Comparison of ENCODE assay signal across 18 cellular contexts in the genomic region with DNA sequence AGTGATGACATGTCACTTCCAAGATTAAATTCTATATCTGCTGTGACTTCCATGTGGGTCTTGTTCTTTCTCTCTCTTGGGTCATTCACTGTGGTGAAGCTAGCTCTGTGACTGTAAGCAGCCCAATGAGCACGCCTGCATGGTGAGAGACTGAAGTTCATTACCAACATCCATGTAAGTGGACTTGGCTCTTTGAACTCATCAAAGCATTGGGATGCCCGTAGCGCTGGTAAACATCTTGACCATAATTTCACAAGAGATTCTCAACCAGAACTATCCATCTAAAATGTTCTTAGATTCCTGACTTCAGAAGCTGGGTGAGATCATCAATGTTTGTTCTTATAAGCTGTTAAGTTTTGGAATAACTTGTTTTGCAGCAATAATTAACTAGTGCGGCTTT. TPM values are rescaled to one million over a fixed set of nuclear protein-coding genes. Genes with fewer than 3 reads are reported as not detected.
DNase-seq lines count a peak whose midpoint lies in the region; ATAC-seq and TF ChIP-seq lines count a peak whose summit lies in the region.
"Had no signal": no experiment of that assay in that cellular context is flagged by ENCODE, and none has a peak within 500 bp of the region (broad histone marks: within the 10 kb centered on the region; RNA-seq: fewer than 3 reads in every experiment).

No MANE protein-coding gene starts in this region.

- peak; percentile 20 for DNase-seq in Calu3
- peak; percentile 8 for DNase-seq in HT-29 (ENCODE audit: low spot score)
- peak; percentile 5 for DNase-seq in epithelial cell of esophagus (ENCODE audit: low read depth)
- no peak for DNase-seq in lower lobe of right lung
- DNase-seq in activated CD4-positive, alpha-beta T cell treated with anti-CD3 and anti-CD28 coated beads for 48 hours: no peak
- DNase-seq in activated gamma-delta T cell treated with Interleukin-2 at 50 U/mL for 16 hours: no peak
- DNase-seq: ACHN; BE2C; C1 segment of cervical spinal cord; CD4-positive, CD25-positive, alpha-beta regulatory T cell; CD8-positive, alpha-beta memory T cell; COR-L47; HCEC 1CT had no signal

- peaks cover 71% of the 10 kb centered on the region for H3K27me3 Mint-ChIP-seq in Calu3 (ENCODE audit: unreplicated experiment)
- H3K27me3 Mint-ChIP-seq: CD4-positive, CD25-positive, alpha-beta regulatory T cell; IgD-negative memory B cell had no signal

- intact Hi-C loops in Calu3 (cut with micrococcal nuclease; ENCODE audit: unreplicated experiment) (loop anchor here (2.0 kb wide), 1 partner anchor 64 kb away; no protein-coding TSS in a partner anchor), lower lobe of right lung (cut with DNase I) (no loop called here)

- no peak for TF ChIP-seq CTCF in Calu3 (IDR thresholded peaks at IDR 0.05; ENCODE audit: unreplicated experiment)
- no peak for TF ChIP-seq CTCF in epithelial cell of esophagus (IDR thresholded peaks at IDR 0.05; ENCODE audit: insufficient read depth, low read depth, low read length, missing control alignments)
- no peak for TF ChIP-seq CTCF in lower lobe of right lung (IDR thresholded peaks at IDR 0.05)

- peaks cover 13% of the 10 kb centered on the region for H3K4me1 Mint-ChIP-seq in Calu3 (ENCODE audit: low read depth, unreplicated experiment)
- H3K4me1 Mint-ChIP-seq: CD4-positive, CD25-positive, alpha-beta regulatory T cell; CD8-positive, alpha-beta memory T cell; GM23338; IgD-negative memory B cell had no signal

- no peak overlapping the region for H3K4me3 ChIP-seq in epithelial cell of esophagus (ENCODE audit: low read length)
- no peak overlapping the region for H3K4me3 ChIP-seq in lower lobe of right lung
- H3K4me3 ChIP-seq: GM23338 had no signal

- H3K9me3 ChIP-seq in lower lobe of right lung: no peaks in the 10 kb centered on the region
- H3K9me3 ChIP-seq: BE2C had no signal

- no peaks in the 10 kb centered on the region for H3K4me1 ChIP-seq in lower lobe of right lung
- H3K4me1 ChIP-seq: BE2C had no signal

- CTCF ChIA-PET in Calu3 (lab: Charles Lee): interaction anchor here (0.5 to 1.1 kb wide), 4 partner anchors 11 to 616 kb away, joined by 3 to 4 read pairs (median 3); no protein-coding TSS in a partner anchor

- peaks cover 9% of the 10 kb centered on the region for H3K9me3 Mint-ChIP-seq in Calu3 (ENCODE audit: low read depth, unreplicated experiment)
- H3K9me3 Mint-ChIP-seq: GM23338 had no signal

- H3K4me3 Mint-ChIP-seq in Calu3 (ENCODE audit: low read depth, unreplicated experiment): no peak overlapping the region
- H3K4me3 Mint-ChIP-seq: CD4-positive, CD25-positive, alpha-beta regulatory T cell; CD8-positive, alpha-beta memory T cell; GM23338; IgD-negative memory B cell had no signal

- ATAC-seq in lower lobe of right lung (peak; percentile 48 to 64), HG02763 (IDR thresholded peaks at IDR 0.05; ENCODE audit: unreplicated experiment) (no peak), GM21786 (IDR thresholded peaks at IDR 0.05; ENCODE audit: unreplicated experiment) (no peak)
- ATAC-seq: GM23338, HepG2 had no signal

- H3K27ac Mint-ChIP-seq in Calu3 (ENCODE audit: unreplicated experiment): peak overlapping the region; percentile 53
- H3K27ac Mint-ChIP-seq: CD4-positive, CD25-positive, alpha-beta regulatory T cell; CD8-positive, alpha-beta memory T cell; GM23338; IgD-negative memory B cell had no signal

- BruUV-seq in Calu3 (replicated peaks; lab: Mats Ljungman, UMichigan): no TSS peak

- no peaks in the 10 kb centered on the region for H3K36me3 Mint-ChIP-seq in Calu3 (ENCODE audit: insufficient read depth, unreplicated experiment)
- H3K36me3 Mint-ChIP-seq: CD4-positive, CD25-positive, alpha-beta regulatory T cell; CD8-positive, alpha-beta memory T cell; IgD-negative memory B cell had no signal

- no peaks in the 10 kb centered on the region for H3K36me3 ChIP-seq in lower lobe of right lung
- H3K36me3 ChIP-seq: BE2C had no signal

- H3K27me3 ChIP-seq in lower lobe of right lung (ENCODE audit: low read depth): no peaks in the 10 kb centered on the region
- H3K27me3 ChIP-seq: BE2C had no signal

- no peak overlapping the region for H3K27ac ChIP-seq in lower lobe of right lung

RNA-seq across cellular contexts. Expression of a gene that starts 31.7 kb away (rescaled TPM):
- total RNA-seq in Calu3 (2022) (not detected in 2 replicates), lower lobe of right lung (0.30 TPM)
- not detected in 2 replicates for total RNA-seq in HT-29 (2014; rRNA removed; shearing (Covaris generic))
- total RNA-seq: CD4-positive, CD25-positive, alpha-beta regulatory T cell; CD8-positive, alpha-beta memory T cell; HepG2 had no signal

Comparison
In these comparisons a context has a peak if more than half of its experiments do, and no peak if none do; other contexts are left out.
1. DNase-seq: peak in Calu3 (single experiment), HT-29 (single experiment) and epithelial cell of esophagus (single experiment); none in lower lobe of right lung (single experiment), activated CD4-positive, alpha-beta T cell treated with anti-CD3 and anti-CD28 coated beads for 48 hours (single experiment) and activated gamma-delta T cell treated with Interleukin-2 at 50 U/mL for 16 hours (single experiment).
2. ATAC-seq: peak in lower lobe of right lung (2 of 2); none in HG02763 (single experiment) and GM21786 (single experiment).